ENCODE assay signal across 14 cellular contexts in the genomic region with DNA sequence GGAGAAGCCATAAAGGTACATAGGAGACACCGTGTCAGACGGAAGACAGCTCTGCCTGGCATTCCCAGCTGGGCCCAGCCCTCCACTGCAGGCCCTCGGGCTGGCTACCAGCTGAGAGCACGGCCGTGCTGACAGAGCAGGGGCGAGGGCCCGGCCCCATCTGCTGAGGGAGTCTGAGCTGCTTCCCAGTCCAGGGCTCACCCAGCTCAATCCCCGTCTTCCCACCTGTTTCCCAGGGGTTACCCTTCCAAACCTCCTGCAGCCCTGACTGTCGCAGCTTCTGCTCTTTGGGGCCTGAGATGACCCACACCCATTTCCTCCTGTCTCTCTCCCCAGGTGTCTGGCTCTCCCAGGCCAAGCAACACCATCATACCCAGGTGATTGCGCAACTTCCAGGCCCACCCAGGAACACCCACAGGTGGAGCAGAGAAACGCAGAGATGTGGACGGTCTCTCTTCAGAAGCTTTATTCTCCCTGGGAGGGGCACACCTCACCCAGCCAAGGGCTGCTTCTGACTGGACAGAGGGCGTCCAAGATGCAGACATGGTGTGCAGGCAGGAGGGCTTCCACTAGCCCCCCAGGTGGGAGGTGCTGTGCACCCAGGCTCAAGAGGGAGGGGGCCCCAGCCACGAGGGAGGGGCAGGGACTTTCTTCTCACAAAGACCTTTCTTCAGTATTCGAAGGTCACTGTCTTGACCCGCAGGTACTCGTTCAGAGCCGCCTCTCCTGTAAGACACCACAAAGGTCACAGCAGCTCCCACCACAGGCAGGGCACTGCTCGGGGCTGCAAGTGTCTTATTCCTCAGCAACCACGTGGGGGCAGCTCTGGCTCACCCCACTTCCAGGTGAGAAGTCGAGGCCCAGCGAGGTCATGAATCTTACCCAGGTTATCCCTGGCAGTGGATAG. TPM values are rescaled to one million over a fixed set of nuclear protein-coding genes. Genes with fewer than 3 reads are reported as not detected.
DNase-seq lines count a peak whose midpoint lies in the region; ATAC-seq and TF ChIP-seq lines count a peak whose summit lies in the region.
"Had no signal": no experiment of that assay in that cellular context is flagged by ENCODE, and none has a peak within 500 bp of the region (broad histone marks: within the 10 kb centered on the region; RNA-seq: fewer than 3 reads in every experiment).

No MANE protein-coding gene starts in this region.

- H3K4me3 Mint-ChIP-seq in activated T-helper 17 cell treated with anti-CD3 and anti-CD28 coated beads, Interleukin-2, amount 50 U/mL, for 72 hours, result no peak overlapping the region
- H3K4me3 Mint-ChIP-seq: activated T-cell treated with anti-CD3 and anti-CD28 coated beads, Interleukin-2, amount 50 U/mL, for 4 hours had no signal

- CTCF ChIA-PET in HEK293T (lab: Yijun Ruan, JAX), result interaction anchor here (0.7 to 1.4 kb wide), 3 partner anchors 30 to 111 kb away, joined by 3 to 4 read pairs (median 3); no protein-coding TSS in a partner anchor

- peaks cover 0 to 2% of the 10 kb centered on the region in 2 donors for H3K9me3 ChIP-seq in neuronal stem cell (replicated peaks in 1 of 2; ENCODE audit: control insufficient read depth in 2 of 2, insufficient read depth in 1 of 2, low read depth in 1 of 2, low read length in 2 of 2)
- H3K9me3 ChIP-seq: body of pancreas had no signal

- peaks cover 0 to 15% (median 0%) of the 10 kb centered on the region in 3 experiments for H3K27me3 ChIP-seq in neuronal stem cell (ENCODE audit: control insufficient read depth in 3 of 3, insufficient read depth in 3 of 3, low read depth in 1 of 3, low read length in 3 of 3)
- H3K27me3 ChIP-seq: body of pancreas had no signal

- H2BK15ac ChIP-seq in neuronal stem cell (ENCODE audit: low read length), result peak overlapping the region; percentile 45

- WGBS in neuronal stem cell (ENCODE audit: extremely low coverage in 2 of 2, insufficient read length in 2 of 2, insufficient replicate concordance in 1 of 2), 2 donors, result no CpG with 5 or more reads among the region's 22 CpGs

- H2AFZ ChIP-seq in neuronal stem cell (ENCODE audit: low read length), result no peak overlapping the region

- H2BK5ac ChIP-seq in neuronal stem cell (ENCODE audit: low read length), result no peak overlapping the region

- no peak overlapping the region for H4K8ac ChIP-seq in neuronal stem cell (ENCODE audit: low read depth, low read length)

- peak overlapping the region; percentile 47 for H2AK5ac ChIP-seq in neuronal stem cell (ENCODE audit: low read depth, low read length)

- peak; percentile 24 for DNase-seq in ELF-1 (ENCODE audit: low read depth, low spot score)
- no peak for DNase-seq in LNCaP clone FGC (ENCODE audit: low read depth)
- no peak for DNase-seq in epithelial cell of proximal tubule (ENCODE audit: low read depth)
- DNase-seq in neuronal stem cell (ENCODE audit: low spot score), result no peak
- DNase-seq in NCI-H2081 treated with DMSO at 0.1 percent for 48 hours (lab: John Stamatoyannopoulos, UW), result no peak
- DNase-seq in HEK293T (ENCODE audit: extremely low spot score), result no peak
- no peak for DNase-seq in effector CD8-positive, alpha-beta T cell (lab: John Stamatoyannopoulos, UW)
- DNase-seq: activated T-cell treated with anti-CD3 and anti-CD28 coated beads, Interleukin-2, amount 50 U/mL, for 4 hours; body of pancreas; NCI-H187; OCI-M1 had no signal

- H2BK12ac ChIP-seq in neuronal stem cell (ENCODE audit: low read length), result no peak overlapping the region

- no peaks in the 10 kb centered on the region for H3K36me3 Mint-ChIP-seq in activated T-helper 17 cell treated with anti-CD3 and anti-CD28 coated beads, Interleukin-2, amount 50 U/mL, for 72 hours (ENCODE audit: low read depth)
- H3K36me3 Mint-ChIP-seq: CD14-positive monocyte had no signal

- no peak overlapping the region for H3K4ac ChIP-seq in neuronal stem cell (ENCODE audit: low read length)

- no peaks in the 10 kb centered on the region for H3K9me3 Mint-ChIP-seq in activated T-helper 17 cell treated with anti-CD3 and anti-CD28 coated beads, Interleukin-2, amount 50 U/mL, for 72 hours
- H3K9me3 Mint-ChIP-seq: activated T-cell treated with anti-CD3 and anti-CD28 coated beads, Interleukin-2, amount 50 U/mL, for 4 hours had no signal

- H3K27ac Mint-ChIP-seq in activated T-helper 17 cell treated with anti-CD3 and anti-CD28 coated beads, Interleukin-2, amount 50 U/mL, for 72 hours, result no peak overlapping the region
- H3K27ac Mint-ChIP-seq: CD14-positive monocyte had no signal

- POLR2A ChIA-PET in HEK293T (lab: Yijun Ruan, JAX), result interaction anchor here (1.2 kb wide), 1 partner anchor 19 kb away, joined by 4 read pairs; a partner anchor contains a TSS

- no peak overlapping the region for H4K91ac ChIP-seq in neuronal stem cell (ENCODE audit: low read depth, low read length, poor library complexity)

- H3K79me1 ChIP-seq in neuronal stem cell (ENCODE audit: low read depth, low read length), result no peaks in the 10 kb centered on the region

- no peak overlapping the region for H3K27ac ChIP-seq in neuronal stem cell (replicated peaks; ENCODE audit: low read length)
- H3K27ac ChIP-seq: body of pancreas, HL-60 had no signal

- H3K36me3 ChIP-seq in neuronal stem cell (replicated peaks in 1 of 2; ENCODE audit: control insufficient read depth in 2 of 2, insufficient read depth in 2 of 2, low read length in 2 of 2), result no peaks in the 10 kb centered on the region

- H3K27me3 Mint-ChIP-seq in activated T-helper 17 cell treated with anti-CD3 and anti-CD28 coated beads, Interleukin-2, amount 50 U/mL, for 72 hours, result no peaks in the 10 kb centered on the region

- no peak overlapping the region for H3K18ac ChIP-seq in neuronal stem cell (ENCODE audit: low read length)

- H3K9ac ChIP-seq in neuronal stem cell (ENCODE audit: low read depth, low read length, poor library complexity), result no peak overlapping the region

- TF ChIP-seq CTCF in LNCaP clone FGC (IDR thresholded peaks at IDR 0.05; ENCODE audit: control insufficient read depth, extremely low read depth, insufficient read depth) (peak; percentile 22; the same call in 1 of the 2 replicates), epithelial cell of proximal tubule (conservative IDR thresholded peaks at IDR 0.05; ENCODE audit: low read depth, low read length) (peak; percentile 8)

- no peak overlapping the region for H3K4me2 ChIP-seq in neuronal stem cell (ENCODE audit: insufficient read depth, low read length, poor library complexity, severe bottlenecking)

- H3K23ac ChIP-seq in neuronal stem cell (ENCODE audit: low read depth, low read length, poor library complexity), result no peak overlapping the region

- H3K4me3 ChIP-seq in LNCaP clone FGC (ENCODE audit: low read depth, low read length) (no peak overlapping the region), epithelial cell of proximal tubule (ENCODE audit: low read depth, low read length) (no peak overlapping the region), neuronal stem cell (ENCODE audit: low read length in 2 of 2) (no peak overlapping the region)
- H3K4me3 ChIP-seq: body of pancreas had no signal

- peaks cover 2 to 7% of the 10 kb centered on the region in 2 donors for H3K4me1 ChIP-seq in neuronal stem cell (ENCODE audit: control insufficient read depth in 2 of 2, insufficient read depth in 1 of 2, low read depth in 1 of 2, low read length in 2 of 2)
- H3K4me1 ChIP-seq: body of pancreas had no signal

- no peak for ATAC-seq in activated T-helper 17 cell treated with anti-CD3 and anti-CD28 coated beads, Interleukin-2, amount 50 U/mL, for 72 hours (replicated peaks)
- ATAC-seq: activated T-cell treated with anti-CD3 and anti-CD28 coated beads, Interleukin-2, amount 50 U/mL, for 4 hours; body of pancreas had no signal

- no peak overlapping the region for H3K14ac ChIP-seq in neuronal stem cell (ENCODE audit: low read length)

- H2BK120ac ChIP-seq in neuronal stem cell (ENCODE audit: low read depth, low read length), result no peak overlapping the region

- no peaks in the 10 kb centered on the region for H3K4me1 Mint-ChIP-seq in activated T-helper 17 cell treated with anti-CD3 and anti-CD28 coated beads, Interleukin-2, amount 50 U/mL, for 72 hours
- H3K4me1 Mint-ChIP-seq: CD14-positive monocyte had no signal

TF ChIP-seq in HEK293T, 16 proteins besides CTCF, POLR2A, EP300 and RAD21:
- TF ChIP-seq ARNT (IDR thresholded peaks at IDR 0.05) (no peak), FOXK2 (IDR thresholded peaks at IDR 0.05) (no peak), L3MBTL2 (conservative IDR thresholded peaks at IDR 0.05) (no peak), CTBP1 (IDR thresholded peaks at IDR 0.05; ENCODE audit: borderline replicate concordance) (no peak), FOXM1 (IDR thresholded peaks at IDR 0.05; ENCODE audit: borderline replicate concordance) (no peak), BHLHE40 (IDR thresholded peaks at IDR 0.05; ENCODE audit: borderline replicate concordance) (no peak), TARDBP (IDR thresholded peaks at IDR 0.05) (no peak)
- TF ChIP-seq, protein P1, sequence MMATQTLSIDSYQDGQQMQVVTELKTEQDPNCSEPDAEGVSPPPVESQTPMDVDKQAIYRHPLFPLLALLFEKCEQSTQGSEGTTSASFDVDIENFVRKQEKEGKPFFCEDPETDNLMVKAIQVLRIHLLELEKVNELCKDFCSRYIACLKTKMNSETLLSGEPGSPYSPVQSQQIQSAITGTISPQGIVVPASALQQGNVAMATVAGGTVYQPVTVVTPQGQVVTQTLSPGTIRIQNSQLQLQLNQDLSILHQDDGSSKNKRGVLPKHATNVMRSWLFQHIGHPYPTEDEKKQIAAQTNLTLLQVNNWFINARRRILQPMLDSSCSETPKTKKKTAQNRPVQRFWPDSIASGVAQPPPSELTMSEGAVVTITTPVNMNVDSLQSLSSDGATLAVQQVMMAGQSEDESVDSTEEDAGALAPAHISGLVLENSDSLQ (IDR thresholded peaks at IDR 0.05), result no peak

RNA-seq across cellular contexts. Expression of a gene that starts 19.4 kb away (rescaled TPM):
- 25.5 and 41.6 TPM in 2 replicates for total RNA-seq in epithelial cell of proximal tubule
- polyA plus RNA-seq in neuronal stem cell (2013, experiment 1 of 2), result 46.4 TPM
- polyA plus RNA-seq in neuronal stem cell (2013, experiment 2 of 2), result 47.5 TPM
- 10 to 100 TPM; 33.1 to 50.8 TPM for total RNA-seq in activated T-helper 17 cell treated with anti-CD3 and anti-CD28 coated beads, Interleukin-2, amount 50 U/mL, for 72 hours
